Comparison of ENCODE assay signal across 2 cellular contexts in genomic region chr6:41214559-41215238, GRCh38.
TF ChIP-seq lines count a peak whose summit lies in the region.

No MANE protein-coding gene starts in this region.

TF ChIP-seq in HEK293, 187 proteins besides CTCF, POLR2A, EP300 and RAD21:
- TF ChIP-seq ZNF169 (tag by site-specific recombination; IDR thresholded peaks at IDR 0.05) (no peak), SETDB1 (IDR thresholded peaks at IDR 0.05; ENCODE audit: insufficient read length, low read length) (peak; percentile 91)
TF ChIP-seq in HEK293: peak in this region for 1.

TF ChIP-seq in H1, 55 proteins besides CTCF, POLR2A, EP300 and RAD21:
- TF ChIP-seq NRF1 (IDR thresholded peaks at IDR 0.05; ENCODE audit: low read depth, low read length) = no peak
- TF ChIP-seq KDM4A (IDR thresholded peaks at IDR 0.05; ENCODE audit: low read depth, low read length, severe bottlenecking) = no peak
- no peak for TF ChIP-seq SIRT6 (IDR thresholded peaks at IDR 0.05; ENCODE audit: low read length)
- no peak for TF ChIP-seq GABPA (IDR thresholded peaks at IDR 0.05; ENCODE audit: borderline replicate concordance, insufficient read depth, low read length)
- TF ChIP-seq, protein P1, sequence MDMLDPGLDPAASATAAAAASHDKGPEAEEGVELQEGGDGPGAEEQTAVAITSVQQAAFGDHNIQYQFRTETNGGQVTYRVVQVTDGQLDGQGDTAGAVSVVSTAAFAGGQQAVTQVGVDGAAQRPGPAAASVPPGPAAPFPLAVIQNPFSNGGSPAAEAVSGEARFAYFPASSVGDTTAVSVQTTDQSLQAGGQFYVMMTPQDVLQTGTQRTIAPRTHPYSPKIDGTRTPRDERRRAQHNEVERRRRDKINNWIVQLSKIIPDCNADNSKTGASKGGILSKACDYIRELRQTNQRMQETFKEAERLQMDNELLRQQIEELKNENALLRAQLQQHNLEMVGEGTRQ (IDR thresholded peaks at IDR 0.05; ENCODE audit: low read length) = no peak
- TF ChIP-seq BRCA1 (IDR thresholded peaks at IDR 0.05; ENCODE audit: low read depth, low read length) = no peak
- peak; percentile 38; the same call in 1 of the 2 replicates for TF ChIP-seq MAFK (IDR thresholded peaks at IDR 0.05; ENCODE audit: low read depth, low read length)
- TF ChIP-seq GTF2F1 (IDR thresholded peaks at IDR 0.05; ENCODE audit: borderline replicate concordance, low read depth, low read length) = no peak
- TF ChIP-seq CBX8 (IDR thresholded peaks at IDR 0.05; ENCODE audit: borderline replicate concordance, low read depth, low read length) = no peak
- TF ChIP-seq RBBP5 (IDR thresholded peaks at IDR 0.05; ENCODE audit: borderline replicate concordance, low read depth, low read length) = no peak
- no peak for TF ChIP-seq TEAD4 (IDR thresholded peaks at IDR 0.05; ENCODE audit: low read depth, low read length)
- TF ChIP-seq BACH1 (IDR thresholded peaks at IDR 0.05; ENCODE audit: low read length) = 0 out of 2 replicates have a peak, but pooled peaks have one; percentile 27
- TF ChIP-seq MAX (IDR thresholded peaks at IDR 0.05) = no peak
- TF ChIP-seq TAF7 (optimal IDR thresholded peaks at IDR 0.05; ENCODE audit: borderline replicate concordance, low read depth, low read length) = no peak
- no peak for TF ChIP-seq BCL11A (IDR thresholded peaks at IDR 0.05; ENCODE audit: low read depth in 2 of 2, low read length in 2 of 2)
- peak; percentile 39; the same call in 1 of the 2 replicates for TF ChIP-seq JUND (IDR thresholded peaks at IDR 0.05; ENCODE audit: low read length)
- TF ChIP-seq PHF8 (conservative IDR thresholded peaks at IDR 0.05; ENCODE audit: low read depth, low read length) = no peak
- no peak for TF ChIP-seq CBX5 (IDR thresholded peaks at IDR 0.05; ENCODE audit: low read depth, low read length)
